In the genomic region with DNA sequence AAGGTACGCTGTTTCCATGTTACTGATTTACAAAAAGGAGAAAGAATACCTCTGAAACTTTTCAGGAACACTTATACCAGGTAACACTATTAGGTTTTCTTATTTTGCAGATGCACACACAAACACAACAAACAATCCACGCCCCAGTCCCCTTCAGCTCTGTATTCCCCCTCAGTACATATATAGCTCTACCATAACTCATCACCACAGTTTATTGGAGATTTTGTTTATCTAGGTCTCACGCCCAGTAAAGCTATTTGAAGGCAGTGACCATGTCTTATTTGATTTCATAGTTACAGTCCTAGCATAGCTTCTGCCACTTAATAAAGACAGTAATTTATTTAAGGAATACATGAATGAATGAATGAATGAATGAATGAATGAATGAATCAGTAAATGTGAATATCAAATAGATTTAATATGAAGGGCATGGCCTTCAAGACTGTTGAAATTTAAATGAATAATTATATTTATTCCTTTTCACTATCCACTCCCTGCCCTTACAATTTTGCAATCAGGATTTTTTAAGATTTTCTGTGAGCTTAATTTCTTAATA, we compare ENCODE assay signal across 2 cellular contexts.
TF ChIP-seq lines count a peak whose summit lies in the region.

No MANE protein-coding gene starts in this region.

TF ChIP-seq in GM12878, 131 proteins besides CTCF, POLR2A, EP300 and RAD21:
- TF ChIP-seq ZNF24 (IDR thresholded peaks at IDR 0.05) (peak; percentile 82), SREBF2 (IDR thresholded peaks at IDR 0.05; ENCODE audit: low read length) (no peak)
- TF ChIP-seq, protein P1, sequence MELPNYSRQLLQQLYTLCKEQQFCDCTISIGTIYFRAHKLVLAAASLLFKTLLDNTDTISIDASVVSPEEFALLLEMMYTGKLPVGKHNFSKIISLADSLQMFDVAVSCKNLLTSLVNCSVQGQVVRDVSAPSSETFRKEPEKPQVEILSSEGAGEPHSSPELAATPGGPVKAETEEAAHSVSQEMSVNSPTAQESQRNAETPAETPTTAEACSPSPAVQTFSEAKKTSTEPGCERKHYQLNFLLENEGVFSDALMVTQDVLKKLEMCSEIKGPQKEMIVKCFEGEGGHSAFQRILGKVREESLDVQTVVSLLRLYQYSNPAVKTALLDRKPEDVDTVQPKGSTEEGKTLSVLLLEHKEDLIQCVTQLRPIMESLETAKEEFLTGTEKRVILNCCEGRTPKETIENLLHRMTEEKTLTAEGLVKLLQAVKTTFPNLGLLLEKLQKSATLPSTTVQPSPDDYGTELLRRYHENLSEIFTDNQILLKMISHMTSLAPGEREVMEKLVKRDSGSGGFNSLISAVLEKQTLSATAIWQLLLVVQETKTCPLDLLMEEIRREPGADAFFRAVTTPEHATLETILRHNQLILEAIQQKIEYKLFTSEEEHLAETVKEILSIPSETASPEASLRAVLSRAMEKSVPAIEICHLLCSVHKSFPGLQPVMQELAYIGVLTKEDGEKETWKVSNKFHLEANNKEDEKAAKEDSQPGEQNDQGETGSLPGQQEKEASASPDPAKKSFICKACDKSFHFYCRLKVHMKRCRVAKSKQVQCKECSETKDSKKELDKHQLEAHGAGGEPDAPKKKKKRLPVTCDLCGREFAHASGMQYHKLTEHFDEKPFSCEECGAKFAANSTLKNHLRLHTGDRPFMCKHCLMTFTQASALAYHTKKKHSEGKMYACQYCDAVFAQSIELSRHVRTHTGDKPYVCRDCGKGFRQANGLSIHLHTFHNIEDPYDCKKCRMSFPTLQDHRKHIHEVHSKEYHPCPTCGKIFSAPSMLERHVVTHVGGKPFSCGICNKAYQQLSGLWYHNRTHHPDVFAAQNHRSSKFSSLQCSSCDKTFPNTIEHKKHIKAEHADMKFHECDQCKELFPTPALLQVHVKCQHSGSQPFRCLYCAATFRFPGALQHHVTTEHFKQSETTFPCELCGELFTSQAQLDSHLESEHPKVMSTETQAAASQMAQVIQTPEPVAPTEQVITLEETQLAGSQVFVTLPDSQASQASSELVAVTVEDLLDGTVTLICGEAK (IDR thresholded peaks at IDR 0.05; ENCODE audit: borderline replicate concordance), result no peak

TF ChIP-seq in SK-N-SH, 30 proteins besides CTCF, POLR2A, EP300 and RAD21:
- TF ChIP-seq SIN3A (IDR thresholded peaks at IDR 0.05; ENCODE audit: borderline replicate concordance, low read depth, low read length) (no peak), TCF12 (IDR thresholded peaks at IDR 0.05) (no peak), MEF2A (IDR thresholded peaks at IDR 0.05; ENCODE audit: borderline replicate concordance, low read depth) (no peak), IRF3 (IDR thresholded peaks at IDR 0.05; ENCODE audit: low read depth, low read length) (no peak), YY1 (IDR thresholded peaks at IDR 0.05; ENCODE audit: low read depth) (no peak), NRF1 (IDR thresholded peaks at IDR 0.05; ENCODE audit: low read depth, low read length) (no peak), RFX5 (IDR thresholded peaks at IDR 0.05; ENCODE audit: low read length) (no peak), GATA2 (CRISPR knock-in tag; IDR thresholded peaks at IDR 0.05) (no peak), PBX3 (IDR thresholded peaks at IDR 0.05) (no peak), EZH2phosphoT487 (IDR thresholded peaks at IDR 0.05; ENCODE audit: borderline replicate concordance, low read depth) (no peak)
- TF ChIP-seq, protein P2, sequence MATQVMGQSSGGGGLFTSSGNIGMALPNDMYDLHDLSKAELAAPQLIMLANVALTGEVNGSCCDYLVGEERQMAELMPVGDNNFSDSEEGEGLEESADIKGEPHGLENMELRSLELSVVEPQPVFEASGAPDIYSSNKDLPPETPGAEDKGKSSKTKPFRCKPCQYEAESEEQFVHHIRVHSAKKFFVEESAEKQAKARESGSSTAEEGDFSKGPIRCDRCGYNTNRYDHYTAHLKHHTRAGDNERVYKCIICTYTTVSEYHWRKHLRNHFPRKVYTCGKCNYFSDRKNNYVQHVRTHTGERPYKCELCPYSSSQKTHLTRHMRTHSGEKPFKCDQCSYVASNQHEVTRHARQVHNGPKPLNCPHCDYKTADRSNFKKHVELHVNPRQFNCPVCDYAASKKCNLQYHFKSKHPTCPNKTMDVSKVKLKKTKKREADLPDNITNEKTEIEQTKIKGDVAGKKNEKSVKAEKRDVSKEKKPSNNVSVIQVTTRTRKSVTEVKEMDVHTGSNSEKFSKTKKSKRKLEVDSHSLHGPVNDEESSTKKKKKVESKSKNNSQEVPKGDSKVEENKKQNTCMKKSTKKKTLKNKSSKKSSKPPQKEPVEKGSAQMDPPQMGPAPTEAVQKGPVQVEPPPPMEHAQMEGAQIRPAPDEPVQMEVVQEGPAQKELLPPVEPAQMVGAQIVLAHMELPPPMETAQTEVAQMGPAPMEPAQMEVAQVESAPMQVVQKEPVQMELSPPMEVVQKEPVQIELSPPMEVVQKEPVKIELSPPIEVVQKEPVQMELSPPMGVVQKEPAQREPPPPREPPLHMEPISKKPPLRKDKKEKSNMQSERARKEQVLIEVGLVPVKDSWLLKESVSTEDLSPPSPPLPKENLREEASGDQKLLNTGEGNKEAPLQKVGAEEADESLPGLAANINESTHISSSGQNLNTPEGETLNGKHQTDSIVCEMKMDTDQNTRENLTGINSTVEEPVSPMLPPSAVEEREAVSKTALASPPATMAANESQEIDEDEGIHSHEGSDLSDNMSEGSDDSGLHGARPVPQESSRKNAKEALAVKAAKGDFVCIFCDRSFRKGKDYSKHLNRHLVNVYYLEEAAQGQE (IDR thresholded peaks at IDR 0.05; ENCODE audit: low read depth, low read length), result no peak
- TF ChIP-seq, protein P3, sequence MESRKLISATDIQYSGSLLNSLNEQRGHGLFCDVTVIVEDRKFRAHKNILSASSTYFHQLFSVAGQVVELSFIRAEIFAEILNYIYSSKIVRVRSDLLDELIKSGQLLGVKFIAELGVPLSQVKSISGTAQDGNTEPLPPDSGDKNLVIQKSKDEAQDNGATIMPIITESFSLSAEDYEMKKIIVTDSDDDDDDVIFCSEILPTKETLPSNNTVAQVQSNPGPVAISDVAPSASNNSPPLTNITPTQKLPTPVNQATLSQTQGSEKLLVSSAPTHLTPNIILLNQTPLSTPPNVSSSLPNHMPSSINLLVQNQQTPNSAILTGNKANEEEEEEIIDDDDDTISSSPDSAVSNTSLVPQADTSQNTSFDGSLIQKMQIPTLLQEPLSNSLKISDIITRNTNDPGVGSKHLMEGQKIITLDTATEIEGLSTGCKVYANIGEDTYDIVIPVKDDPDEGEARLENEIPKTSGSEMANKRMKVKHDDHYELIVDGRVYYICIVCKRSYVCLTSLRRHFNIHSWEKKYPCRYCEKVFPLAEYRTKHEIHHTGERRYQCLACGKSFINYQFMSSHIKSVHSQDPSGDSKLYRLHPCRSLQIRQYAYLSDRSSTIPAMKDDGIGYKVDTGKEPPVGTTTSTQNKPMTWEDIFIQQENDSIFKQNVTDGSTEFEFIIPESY (IDR thresholded peaks at IDR 0.05; ENCODE audit: borderline replicate concordance, low read depth), result no peak
